22 cellular contexts compared by ENCODE assay signal in the genomic region with DNA sequence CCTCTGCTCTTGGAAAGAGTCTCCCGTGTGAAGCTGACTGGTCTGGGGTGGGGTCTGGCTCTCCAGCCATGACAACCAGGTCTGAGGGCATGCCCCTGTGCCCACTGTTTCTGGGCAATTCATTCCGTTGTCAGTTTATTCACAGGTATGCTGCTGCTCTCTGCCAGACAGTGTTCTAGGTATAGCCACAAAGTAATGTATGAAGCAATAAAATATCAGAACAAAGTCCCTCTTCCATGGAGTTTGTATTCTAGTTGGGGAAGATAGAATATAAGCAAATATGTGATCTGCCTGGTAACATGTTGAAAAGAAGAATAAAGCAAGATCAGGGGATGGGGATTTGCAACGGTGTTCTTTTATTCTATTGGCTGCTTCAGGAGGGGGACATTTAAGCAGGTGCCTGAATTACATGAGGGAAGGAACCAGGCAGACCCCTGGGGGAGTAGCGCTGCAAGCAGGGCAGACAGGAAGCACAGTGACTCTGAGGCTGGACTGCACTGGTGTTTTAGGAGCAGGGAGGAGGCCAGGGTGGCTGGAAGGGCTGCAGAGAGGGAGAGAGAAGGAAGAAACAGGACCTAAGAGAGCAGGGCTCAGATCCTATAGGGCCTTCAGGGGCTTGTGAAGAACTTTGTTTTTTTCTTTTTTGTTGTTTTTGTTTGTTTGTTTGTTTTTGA.
A peak's percentile ranks its signal among the peaks of the same experiment; 100 is the strongest.
DNase-seq lines count a peak whose midpoint lies in the region; ATAC-seq, FAIRE-seq and TF ChIP-seq lines count a peak whose summit lies in the region.
"Had no signal": no experiment of that assay in that cellular context is flagged by ENCODE, and none has a peak within 500 bp of the region (broad histone marks: within the 10 kb centered on the region; RNA-seq: fewer than 3 reads in every experiment).

No MANE protein-coding gene starts in this region.

- no peak for DNase-seq in HepG2 (ENCODE audit: low spot score)
- peak; percentile 33 for DNase-seq in NCI-H748 (lab: John Stamatoyannopoulos, UW; ENCODE audit: unreplicated experiment)
- no peak for DNase-seq in keratinocyte (ENCODE audit: low read depth, low spot score)
- DNase-seq in stimulated activated naive CD8-positive, alpha-beta T cell treated with anti-CD3 and anti-CD28 coated beads, Interleukin-15, amount 100 ng/mL, for 72 hours, result no peak
- DNase-seq in germinal center (ENCODE audit: low spot score), result no peak
- DNase-seq in OCI-M2 (lab: John Stamatoyannopoulos, UW; ENCODE audit: unreplicated experiment), result no peak
- no peak for DNase-seq in NCI-H345 (lab: John Stamatoyannopoulos, UW)
- DNase-seq: activated CD8-positive, alpha-beta memory T cell treated with anti-CD3 and anti-CD28 coated beads for 24 hours; endodermal cell; Karpas-422; left ventricle myocardium inferior; NCI-H1092 treated with DMSO at 0.1 percent for 48 hours; NCI-H524; right cardiac atrium; SHP77 treated with DMSO at 0.1 percent for 48 hours; stimulated activated naive B cell treated with anti-CD40 and anti-IgM and Interleukin-4, amounts not matched to agents 10 μg/mL and 1 μg/mL and 100 μg/mL, for 72 hours; T-helper 1 cell; transverse colon had no signal

- CTCF ChIA-PET in HepG2 (lab: Yijun Ruan, JAX; ENCODE audit: low intra/inter-chr PET ratio, low total read pairs), result no interaction called here

- POLR2A ChIA-PET in HepG2 (lab: Yijun Ruan, JAX), result no interaction called here

- dilution Hi-C loops in keratinocyte (cut with MboI; ENCODE audit: extremely low pct_ligation_motif_present, low sequenced_read_pairs), result no loop called here

- no peaks in the 10 kb centered on the region for H3K27me3 ChIP-seq in liver (ENCODE audit: control insufficient read depth in 4 of 4, insufficient read depth in 4 of 4, low read length in 3 of 4)
- H3K27me3 ChIP-seq in HepG2 (ENCODE audit: control insufficient read depth in 1 of 2, insufficient read depth in 2 of 2, low read length in 2 of 2), result no peaks in the 10 kb centered on the region; a peak in 1 of 5 replicates
- no peaks in the 10 kb centered on the region for H3K27me3 ChIP-seq in keratinocyte (ENCODE audit: control insufficient read depth, extremely low read depth, insufficient read depth, low read length)
- H3K27me3 ChIP-seq: transverse colon had no signal

- peak overlapping the region; percentile 35 to 75 for H3K4me3 Mint-ChIP-seq in stimulated activated naive CD8-positive, alpha-beta T cell treated with anti-CD3 and anti-CD28 coated beads, Interleukin-15, amount 100 ng/mL, for 72 hours
- H3K4me3 Mint-ChIP-seq: endodermal cell; stimulated activated naive B cell treated with anti-CD40 and anti-IgM and Interleukin-4, amounts not matched to agents 10 μg/mL and 1 μg/mL and 100 μg/mL, for 72 hours had no signal

- ATAC-seq in HepG2, result no peak; the same call in 2 of the 3 replicates
- peak; percentile 15 for ATAC-seq in stimulated activated naive CD8-positive, alpha-beta T cell treated with anti-CD3 and anti-CD28 coated beads, Interleukin-15, amount 100 ng/mL, for 72 hours
- ATAC-seq: stimulated activated naive B cell treated with anti-CD40 and anti-IgM and Interleukin-4, amounts not matched to agents 10 μg/mL and 1 μg/mL and 100 μg/mL, for 72 hours had no signal

- 63% methylated on average over 4 of the region's 4 CpGs for whole genome bisulfite sequencing in liver
- 97% methylated on average over 3 of the region's 4 CpGs for WGBS in HepG2 (ENCODE audit: low lambda C conversion rate)

- BruUV-seq in HepG2 (replicated peaks; lab: Mats Ljungman, UMichigan), result no TSS peak

- peak overlapping the region in 1 of 2 donors; percentile 38 for H3K27ac ChIP-seq in liver (ENCODE audit: low read depth in 1 of 2, low read length in 2 of 2)
- no peak overlapping the region for H3K27ac ChIP-seq in HepG2 (ENCODE audit: extremely low read length, insufficient read depth, low read length)
- H3K27ac ChIP-seq in keratinocyte (ENCODE audit: control insufficient read depth, insufficient read depth, low read length), result peak overlapping the region; percentile 55
- H3K27ac ChIP-seq: left ventricle myocardium inferior, transverse colon, VCaP had no signal

- H4K20me1 ChIP-seq in HepG2 (ENCODE audit: insufficient read depth, low read length) (peaks cover 3% of the 10 kb centered on the region), keratinocyte (ENCODE audit: control insufficient read depth, extremely low read depth, insufficient read depth, low read length) (no peaks in the 10 kb centered on the region)

- no peaks in the 10 kb centered on the region for H3K9me3 Mint-ChIP-seq in stimulated activated naive CD8-positive, alpha-beta T cell treated with anti-CD3 and anti-CD28 coated beads, Interleukin-15, amount 100 ng/mL, for 72 hours
- H3K9me3 Mint-ChIP-seq: endodermal cell; stimulated activated naive B cell treated with anti-CD40 and anti-IgM and Interleukin-4, amounts not matched to agents 10 μg/mL and 1 μg/mL and 100 μg/mL, for 72 hours had no signal

- H3K9ac ChIP-seq in liver (ENCODE audit: low read depth in 1 of 2, low read length in 2 of 2), result no peak overlapping the region
- H3K9ac ChIP-seq in HepG2 (ENCODE audit: insufficient read depth, low read depth, low read length), result no peak overlapping the region
- H3K9ac ChIP-seq in keratinocyte (ENCODE audit: control insufficient read depth, extremely low read depth, insufficient read depth, low read length), result no peak overlapping the region

- H3K4me2 ChIP-seq in HepG2 (ENCODE audit: low read depth, low read length) (no peak overlapping the region), keratinocyte (ENCODE audit: control insufficient read depth, extremely low read depth, insufficient read depth, low read depth, low read length) (peak overlapping the region; percentile 68)

- in situ Hi-C loops in HepG2 (cut with HindIII; ENCODE audit: extremely low pct_ligation_motif_present, low pct_unique_long_range_greater_than_20kb), result no loop called here

- no peak for TF ChIP-seq POLR2A in HepG2 (IDR thresholded peaks at IDR 0.05; ENCODE audit: insufficient read depth in 1 of 2, low read depth in 2 of 2, low read length in 2 of 2)

- TF ChIP-seq EP300 in HepG2 (IDR thresholded peaks at IDR 0.05; ENCODE audit: low read depth in 2 of 2, low read length in 2 of 2), result no peak
- TF ChIP-seq EP300 in HepG2 (CRISPR knock-in tag; IDR thresholded peaks at IDR 0.05; ENCODE audit: borderline replicate concordance), result no peak

- H3K27ac Mint-ChIP-seq in stimulated activated naive CD8-positive, alpha-beta T cell treated with anti-CD3 and anti-CD28 coated beads, Interleukin-15, amount 100 ng/mL, for 72 hours, result peak overlapping the region; percentile 90 to 92
- H3K27ac Mint-ChIP-seq: endodermal cell; stimulated activated naive B cell treated with anti-CD40 and anti-IgM and Interleukin-4, amounts not matched to agents 10 μg/mL and 1 μg/mL and 100 μg/mL, for 72 hours had no signal

- TF ChIP-seq CTCF in liver (IDR thresholded peaks at IDR 0.05; ENCODE audit: low read depth, low read length, missing input control), result no peak
- TF ChIP-seq CTCF in HepG2 (CRISPR knock-in tag; IDR thresholded peaks at IDR 0.05), result no peak
- TF ChIP-seq CTCF in keratinocyte (optimal IDR thresholded peaks at IDR 0.05 in 1 of 3, IDR thresholded peaks at IDR 0.05 in 1 of 3, conservative IDR thresholded peaks at IDR 0.05 in 1 of 3; ENCODE audit: extremely low read depth in 1 of 3, insufficient read depth in 2 of 3, low read length in 3 of 3), result no peak

- FAIRE-seq in HepG2 (lab: Jason Lieb, UNC) (no peak), keratinocyte (lab: Jason Lieb, UNC) (no peak)
- FAIRE-seq: astrocyte, H1 had no signal

- H3K4me1 Mint-ChIP-seq in stimulated activated naive CD8-positive, alpha-beta T cell treated with anti-CD3 and anti-CD28 coated beads, Interleukin-15, amount 100 ng/mL, for 72 hours, result peaks cover 86% of the 10 kb centered on the region
- H3K4me1 Mint-ChIP-seq: endodermal cell had no signal

- H3K4me1 ChIP-seq in liver (ENCODE audit: control insufficient read depth in 4 of 4, insufficient read depth in 4 of 4, low read length in 3 of 4) (peaks cover 0 to 16% (median 1%) of the 10 kb centered on the region in 4 donors), HepG2 (ENCODE audit: insufficient read depth, low read length) (no peaks in the 10 kb centered on the region), keratinocyte (ENCODE audit: control insufficient read depth, extremely low read depth, insufficient read depth, low read length) (peaks cover 19% of the 10 kb centered on the region)
- H3K4me1 ChIP-seq: transverse colon had no signal

- intact Hi-C loops in HepG2 (cut with micrococcal nuclease; ENCODE audit: unreplicated experiment), result no loop called here

- H3K79me2 ChIP-seq in HepG2 (ENCODE audit: insufficient read depth, low read length) (peaks cover 4% of the 10 kb centered on the region), keratinocyte (ENCODE audit: control insufficient read depth, insufficient read depth, low read length) (no peaks in the 10 kb centered on the region)

- no peaks in the 10 kb centered on the region for H3K9me1 ChIP-seq in keratinocyte (ENCODE audit: control insufficient read depth, extremely low read depth, insufficient read depth, low read length)

- H3K9me3 ChIP-seq in liver (ENCODE audit: control insufficient read depth in 4 of 4, low read length in 3 of 4), result no peaks in the 10 kb centered on the region
- no peaks in the 10 kb centered on the region for H3K9me3 ChIP-seq in HepG2 (ENCODE audit: low read length)
- no peaks in the 10 kb centered on the region for H3K9me3 ChIP-seq in keratinocyte (ENCODE audit: control insufficient read depth, low read depth, low read length)
- H3K9me3 ChIP-seq: left ventricle myocardium inferior, transverse colon had no signal

- H3K27me3 Mint-ChIP-seq in stimulated activated naive CD8-positive, alpha-beta T cell treated with anti-CD3 and anti-CD28 coated beads, Interleukin-15, amount 100 ng/mL, for 72 hours, result no peaks in the 10 kb centered on the region
- H3K27me3 Mint-ChIP-seq: stimulated activated naive B cell treated with anti-CD40 and anti-IgM and Interleukin-4, amounts not matched to agents 10 μg/mL and 1 μg/mL and 100 μg/mL, for 72 hours had no signal

- H3K4me3 ChIP-seq in liver (ENCODE audit: low read depth in 1 of 3, low read length in 3 of 3) (no peak overlapping the region), HepG2 (replicated peaks in 1 of 3; ENCODE audit: insufficient read depth in 1 of 3, low read depth in 2 of 3, low read length in 3 of 3) (no peak overlapping the region), keratinocyte (ENCODE audit: control insufficient read depth in 2 of 3, extremely low read depth in 1 of 3, insufficient read depth in 2 of 3, low read depth in 1 of 3, low read length in 3 of 3) (no peak overlapping the region)
- H3K4me3 ChIP-seq: left ventricle myocardium inferior, transverse colon had no signal

- TF ChIP-seq RAD21 in liver (IDR thresholded peaks at IDR 0.05) (peak in 1 of 2 donors; percentile 32), HepG2 (CRISPR knock-in tag; IDR thresholded peaks at IDR 0.05) (no peak)

- peaks cover 1 to 38% (median 27%) of the 10 kb centered on the region in 4 donors for H3K36me3 ChIP-seq in liver (ENCODE audit: control insufficient read depth in 4 of 4, insufficient read depth in 3 of 4, low read depth in 1 of 4, low read length in 3 of 4)
- peaks cover 48 to 88% of the 10 kb centered on the region in 2 experiments for H3K36me3 ChIP-seq in HepG2 (replicated peaks in 1 of 2; ENCODE audit: control insufficient read depth in 1 of 2, insufficient read depth in 2 of 2, low read length in 2 of 2)
- peaks cover 1 to 11% of the 10 kb centered on the region in 2 experiments for H3K36me3 ChIP-seq in keratinocyte (ENCODE audit: control insufficient read depth in 2 of 2, extremely low read depth in 1 of 2, insufficient read depth in 2 of 2, low read length in 2 of 2)
- H3K36me3 ChIP-seq: left ventricle myocardium inferior had no signal

- H2AFZ ChIP-seq in HepG2 (ENCODE audit: low read length) (no peak overlapping the region), keratinocyte (ENCODE audit: control insufficient read depth, low read length) (no peak overlapping the region)
